Comparison of ENCODE assay signal across 8 cellular contexts in genomic region chr11:61966673-61967176, GRCh38. TPM values are rescaled to one million over a fixed set of nuclear protein-coding genes. Genes with fewer than 3 reads are reported as not detected.
DNase-seq lines count a peak whose midpoint lies in the region; ATAC-seq and TF ChIP-seq lines count a peak whose summit lies in the region.

No MANE protein-coding gene starts in this region.

- H3K27ac Mint-ChIP-seq in HFFc6 (peak overlapping the region; percentile 97), osteocyte (ENCODE audit: unreplicated experiment) (peak overlapping the region; percentile 81)

- 1% methylated on average over 20 of the region's 20 CpGs for WGBS in esophagus, 2 donors

- H3K9me3 ChIP-seq in esophagus (ENCODE audit: control insufficient read depth in 2 of 2, insufficient read depth in 1 of 2, low read depth in 1 of 2, low read length in 1 of 2) = no peaks in the 10 kb centered on the region

- H3K4me3 ChIP-seq in AG10803 (ENCODE audit: low read length) (peak overlapping the region; percentile 83), esophagus (ENCODE audit: low read depth in 1 of 2, low read length in 2 of 2) (peak overlapping the region; percentile 92 to 94)

- peaks cover 77% of the 10 kb centered on the region for H3K4me1 Mint-ChIP-seq in HFFc6 (ENCODE audit: low read depth)
- H3K4me1 Mint-ChIP-seq in osteocyte (ENCODE audit: unreplicated experiment) = peaks cover 75% of the 10 kb centered on the region

- H3K36me3 Mint-ChIP-seq in HFFc6 (ENCODE audit: low read depth) (peaks cover 42% of the 10 kb centered on the region), osteocyte (ENCODE audit: unreplicated experiment) (peaks cover 38% of the 10 kb centered on the region)

- peak; percentile 42 for DNase-seq in AG10803 (ENCODE audit: low read depth)
- peak; percentile 41 for DNase-seq in HFFc6
- peak; percentile 40 to 46 for DNase-seq in activated CD4-positive, alpha-beta T cell treated with anti-CD3 and anti-CD28 coated beads, Interleukin-2, amount 50 U/mL, for 48 hours
- peak; percentile 78 for DNase-seq in osteocyte (ENCODE audit: extremely low spot score, unreplicated experiment)
- no peak for DNase-seq in NCI-H345 treated with DMSO at 0.1 percent for 48 hours (lab: John Stamatoyannopoulos, UW; ENCODE audit: unreplicated experiment)
- DNase-seq in T1000 (lab: John Stamatoyannopoulos, UW) = no peak

- H3K27me3 Mint-ChIP-seq in HFFc6 (ENCODE audit: insufficient read depth) (peaks cover 18% of the 10 kb centered on the region), osteocyte (ENCODE audit: unreplicated experiment) (no peaks in the 10 kb centered on the region)

- peak overlapping the region; percentile 97 to 98 for H3K27ac ChIP-seq in esophagus (ENCODE audit: low read depth in 2 of 2, low read length in 1 of 2)

- no peaks in the 10 kb centered on the region for H3K9me3 Mint-ChIP-seq in HFFc6
- no peaks in the 10 kb centered on the region for H3K9me3 Mint-ChIP-seq in osteocyte (ENCODE audit: unreplicated experiment)

- TF ChIP-seq CTCF in AG10803 (conservative IDR thresholded peaks at IDR 0.05; ENCODE audit: low read length) = no peak
- no peak for TF ChIP-seq CTCF in HFFc6 (IDR thresholded peaks at IDR 0.05)
- no peak for TF ChIP-seq CTCF in osteocyte (IDR thresholded peaks at IDR 0.05)

- H3K27me3 ChIP-seq in esophagus (ENCODE audit: control insufficient read depth in 1 of 2, insufficient read depth in 2 of 2, low read length in 2 of 2) = no peaks in the 10 kb centered on the region

- no peak for ATAC-seq in HG03097 (IDR thresholded peaks at IDR 0.05; ENCODE audit: low FRiP score, unreplicated experiment)

- H3K36me3 ChIP-seq in esophagus (ENCODE audit: control insufficient read depth in 2 of 2, insufficient read depth in 2 of 2, low read length in 1 of 2) = peaks cover 0 to 7% of the 10 kb centered on the region in 2 donors

- H3K4me1 ChIP-seq in esophagus (ENCODE audit: control insufficient read depth in 2 of 2, insufficient read depth in 2 of 2, low read length in 1 of 2) = peaks cover 9 to 16% of the 10 kb centered on the region in 2 donors

- H3K4me3 Mint-ChIP-seq in HFFc6 = peak overlapping the region; percentile 97
- H3K4me3 Mint-ChIP-seq in osteocyte (ENCODE audit: unreplicated experiment) = peak overlapping the region; percentile 92

RNA-seq across cellular contexts. Expression of gene FTH1, which starts 0.7 kb away (rescaled TPM):
- total RNA-seq in HFFc6 (2021; fragmentation: NEBNext Ultra II Directional; extraction: Animal tissue kit (Norgen Biotek cat#: 25700)) = 1,000 to 10,000 TPM; 2,192 to 2,832 (median 2,637) TPM
- 1,000 to 10,000 TPM; 3,491 to 8,500 TPM for polyA plus RNA-seq in esophagus
- 2,993 and 3,020 TPM in 2 replicates for total RNA-seq in osteocyte

RNA-seq across cellular contexts. Expression of gene BEST1, which starts 16.6 kb away (rescaled TPM):
- total RNA-seq in HFFc6 (2021; fragmentation: NEBNext Ultra II Directional; extraction: Animal tissue kit (Norgen Biotek cat#: 25700)) = 1 to 10 TPM in 5 of 6 experiments, under 1 TPM in 1; 0.92 to 2.0 (median 1.9) TPM
- polyA plus RNA-seq in esophagus = 1 to 10 TPM; 1.2 to 3.8 TPM
- 0.81 and 2.0 TPM in 2 replicates for total RNA-seq in osteocyte

RNA-seq across cellular contexts. Expression of gene RAB3IL1, which starts 49.4 kb away (rescaled TPM):
- total RNA-seq in HFFc6 (2021; fragmentation: NEBNext Ultra II Directional; extraction: Animal tissue kit (Norgen Biotek cat#: 25700)) = 1 to 10 TPM; 5.3 to 8.8 (median 7.9) TPM
- 1 to 10 TPM; 1.4 to 2.1 TPM for polyA plus RNA-seq in esophagus
- total RNA-seq in osteocyte = 44.2 and 49.2 TPM in 2 replicates

Comparison
In these comparisons a context has a peak if more than half of its experiments do, and no peak if none do; other contexts are left out.
1. DNase-seq: peak in AG10803 (single experiment), HFFc6 (single experiment), activated CD4-positive, alpha-beta T cell treated with anti-CD3 and anti-CD28 coated beads, Interleukin-2, amount 50 U/mL, for 48 hours (2 of 2) and osteocyte (single experiment); none in NCI-H345 treated with DMSO at 0.1 percent for 48 hours (single experiment) and T1000 (single experiment).